ENCODE assay signal across 36 cellular contexts in genomic region chr3:150687613-150688012, GRCh38. TPM values are rescaled to one million over a fixed set of nuclear protein-coding genes. Genes with fewer than 3 reads are reported as not detected.
"Had no signal": no experiment of that assay in that cellular context is flagged by ENCODE, and none has a peak within 500 bp of the region (broad histone marks: within the 10 kb centered on the region; RNA-seq: fewer than 3 reads in every experiment).

No MANE protein-coding gene starts in this region.

- H3K9ac ChIP-seq: KMS-11 had no signal

- DNase-seq: Karpas-422, Kasumi-1, MG63, MM.1S, MV-4-11, NCI-H1048, NCI-H1092, NCI-H1092 treated with DMSO at 0.1 percent for 48 hours, NCI-H1105, NCI-H1105 treated with DMSO at 0.1 percent for 48 hours, NCI-H1417, NCI-H1417 treated with DMSO at 0.1 percent for 48 hours, NCI-H1436, NCI-H1436 treated with DMSO at 0.1 percent for 48 hours, NCI-H1694, NCI-H1694 treated with DMSO at 0.1 percent for 48 hours, NCI-H187, NCI-H187 treated with DMSO at 0.1 percent for 48 hours, NCI-H1930, NCI-H2029, NCI-H2029 treated with DMSO at 0.1 percent for 48 hours, NCI-H2081, NCI-H2107, NCI-H2171, NCI-H2171 treated with DMSO at 0.1 percent for 48 hours, NCI-H2227 treated with DMSO at 0.1 percent for 48 hours, NCI-H226, NCI-H345, NCI-H446, NCI-H446 treated with DMSO at 0.1 percent for 48 hours, NCI-H510A, NCI-H510A treated with DMSO at 0.1 percent for 48 hours had no signal

- H3K27ac ChIP-seq: KMS-11 had no signal

- H3K4me2 ChIP-seq: KMS-11 had no signal

- H3K4me3 ChIP-seq: MG63 had no signal

- H3K36me3 ChIP-seq: MG63 had no signal

- H3K9me3 ChIP-seq: MG63 had no signal

RNA-seq across cellular contexts. Expression of gene ERICH6, which starts 16.1 kb away (rescaled TPM):
- total RNA-seq: M059J, MCF 10A, NCI-H460 had no signal
